8 cellular contexts compared by ENCODE assay signal in genomic region chr12:57458665-57459054, GRCh38. TPM values are rescaled to one million over a fixed set of nuclear protein-coding genes. Genes with fewer than 3 reads are reported as not detected.
A peak's percentile ranks its signal among the peaks of the same experiment; 100 is the strongest.
DNase-seq lines count a peak whose midpoint lies in the region; FAIRE-seq and TF ChIP-seq lines count a peak whose summit lies in the region.

No MANE protein-coding gene starts in this region.

- POLR2A ChIA-PET in MCF 10A (lab: Yijun Ruan, JAX) = interaction anchor here (0.5 to 2.3 kb wide), 7 partner anchors 17 to 235 kb away, joined by 3 to 8 read pairs (median 4); partner anchors contain the start of gene OS9

- H3K27ac Mint-ChIP-seq in MCF 10A (ENCODE audit: low read depth, unreplicated experiment) (peak overlapping the region; percentile 66), mesothelial cell of epicardium (peak overlapping the region; percentile 93)

- no peaks in the 10 kb centered on the region for H3K36me3 ChIP-seq in left ventricle myocardium inferior
- H3K36me3 ChIP-seq in vagina = no peaks in the 10 kb centered on the region

- H3K27ac ChIP-seq in left ventricle myocardium inferior (replicated peaks) = peak overlapping the region; percentile 88
- H3K27ac ChIP-seq in vagina = peak overlapping the region; percentile 89

- no peaks in the 10 kb centered on the region for H3K9me3 Mint-ChIP-seq in MCF 10A (ENCODE audit: unreplicated experiment)
- H3K9me3 Mint-ChIP-seq in mesothelial cell of epicardium = no peaks in the 10 kb centered on the region

- peaks cover 44% of the 10 kb centered on the region for H3K4me1 ChIP-seq in left ventricle myocardium inferior
- H3K4me1 ChIP-seq in vagina = peaks cover 31% of the 10 kb centered on the region

- no peak for DNase-seq in left ventricle myocardium inferior
- no peak for DNase-seq in cardiac septum (ENCODE audit: low spot score)
- no peak for DNase-seq in MCF 10A (ENCODE audit: unreplicated experiment)
- DNase-seq in mesothelial cell of epicardium (ENCODE audit: low spot score in 2 of 2, unreplicated experiment in 2 of 2) = no peak
- no peak for DNase-seq in vagina (ENCODE audit: extremely low spot score in 2 of 2)
- DNase-seq in NCI-H2171 (lab: John Stamatoyannopoulos, UW) = no peak
- no peak for DNase-seq in NCI-H446 (lab: John Stamatoyannopoulos, UW)
- no peak for DNase-seq in GM12892 (ENCODE audit: insufficient read length)

- CTCF ChIA-PET in MCF 10A (lab: Yijun Ruan, JAX) = interaction anchor here (0.5 to 9.6 kb wide), 62 partner anchors 10 to 1855 kb away, joined by 3 to 139 read pairs (median 4); partner anchors contain the start of genes B4GALNT1, MARS1 and SHMT2

- H3K4me3 Mint-ChIP-seq in MCF 10A (ENCODE audit: unreplicated experiment) (peak overlapping the region; percentile 95), mesothelial cell of epicardium (peak overlapping the region; percentile 91)

- H3K27me3 Mint-ChIP-seq in MCF 10A (ENCODE audit: insufficient read depth, unreplicated experiment) (peaks cover 22% of the 10 kb centered on the region), mesothelial cell of epicardium (ENCODE audit: low read depth) (peaks cover 41% of the 10 kb centered on the region)

- no peaks in the 10 kb centered on the region for H3K9me3 ChIP-seq in left ventricle myocardium inferior (replicated peaks)
- H3K9me3 ChIP-seq in vagina = no peaks in the 10 kb centered on the region

- intact Hi-C loops in left ventricle myocardium inferior (cut with micrococcal nuclease) = loop anchor here (5.0 kb wide), 1 partner anchor 156 kb away; no protein-coding TSS in a partner anchor
- intact Hi-C loops in cardiac septum (cut with DNase I) = loop anchor here (5.0 kb wide), 1 partner anchor 246 kb away; no protein-coding TSS in a partner anchor
- intact Hi-C loops in MCF 10A (cut with micrococcal nuclease) = loop anchor here (2.0 kb wide), 1 partner anchor 162 kb away; no protein-coding TSS in a partner anchor
- intact Hi-C loops in vagina (cut with DNase I) = loop anchor here (10.0 kb wide), 1 partner anchor 154 kb away; no protein-coding TSS in a partner anchor

- H3K4me3 ChIP-seq in left ventricle myocardium inferior = peak overlapping the region; percentile 80
- H3K4me3 ChIP-seq in vagina = peak overlapping the region; percentile 60 to 72

- H3K4me1 Mint-ChIP-seq in MCF 10A (ENCODE audit: insufficient read depth, unreplicated experiment) = peaks cover 44% of the 10 kb centered on the region
- peaks cover 29% of the 10 kb centered on the region for H3K4me1 Mint-ChIP-seq in mesothelial cell of epicardium

- no peak for FAIRE-seq in GM12892 (lab: Jason Lieb, UNC)

- H3K27me3 ChIP-seq in left ventricle myocardium inferior (ENCODE audit: low read depth) (peaks cover 16% of the 10 kb centered on the region), vagina (no peaks in the 10 kb centered on the region)

- TF ChIP-seq POLR2A in vagina (IDR thresholded peaks at IDR 0.05) (no peak), GM12892 (IDR thresholded peaks at IDR 0.05; ENCODE audit: low read depth, low read length) (no peak)

- peaks cover 9% of the 10 kb centered on the region for H3K36me3 Mint-ChIP-seq in MCF 10A (ENCODE audit: insufficient read depth, unreplicated experiment)
- H3K36me3 Mint-ChIP-seq in mesothelial cell of epicardium = no peaks in the 10 kb centered on the region

- TF ChIP-seq CTCF in left ventricle myocardium inferior (IDR thresholded peaks at IDR 0.05; ENCODE audit: borderline replicate concordance) = no peak
- TF ChIP-seq CTCF in MCF 10A (IDR thresholded peaks at IDR 0.05; ENCODE audit: unreplicated experiment) = no peak
- no peak for TF ChIP-seq CTCF in mesothelial cell of epicardium (IDR thresholded peaks at IDR 0.05; ENCODE audit: unreplicated experiment)
- TF ChIP-seq CTCF in vagina (IDR thresholded peaks at IDR 0.05) = no peak

- TSS peak; percentile 75 for BruUV-seq in MCF 10A (replicated peaks; lab: Mats Ljungman, UMichigan)

RNA-seq across cellular contexts. Expression of gene GLI1, which starts 0.9 kb away (rescaled TPM):
- total RNA-seq in left ventricle myocardium inferior (0.93 TPM), cardiac septum (0.83 TPM), MCF 10A (2022) (not detected in 2 replicates), mesothelial cell of epicardium (6.0 to 10.1 TPM (median 8.4 TPM) in 3 replicates), vagina (0.25 TPM)
- 0.38 TPM for polyA plus RNA-seq in GM12892 (2012; ENCODE audit: missing spikeins)

RNA-seq across cellular contexts. Expression of gene INHBE, which starts 3.6 kb away (rescaled TPM):
- total RNA-seq in left ventricle myocardium inferior (not detected), cardiac septum (0.73 TPM), MCF 10A (2022) (2.1 and 5.0 TPM in 2 replicates), mesothelial cell of epicardium (0.09 TPM in 1 of 3 replicates, not detected in the others), vagina (not detected)
- polyA plus RNA-seq in GM12892 (2012; ENCODE audit: missing spikeins) = 1.3 TPM

RNA-seq across cellular contexts. Expression of gene ARHGAP9, which starts 21.0 kb away (rescaled TPM):
- total RNA-seq in left ventricle myocardium inferior = 4.2 TPM
- 5.9 TPM for total RNA-seq in cardiac septum
- total RNA-seq in MCF 10A (2022) = 0.69 and 1.1 TPM in 2 replicates
- total RNA-seq in mesothelial cell of epicardium = 0.90 to 1.1 TPM in 2 of 3 replicates, not detected in the other
- 28.7 TPM for total RNA-seq in vagina
- polyA plus RNA-seq in GM12892 (2012; ENCODE audit: missing spikeins) = 55.0 TPM

RNA-seq across cellular contexts. Expression of gene INHBC, which starts 24.1 kb away (rescaled TPM):
- not detected for total RNA-seq in left ventricle myocardium inferior
- not detected for total RNA-seq in cardiac septum
- total RNA-seq in MCF 10A (2022) = not detected in 2 replicates
- total RNA-seq in mesothelial cell of epicardium = 0.24 to 0.32 TPM (median 0.31 TPM) in 3 replicates
- total RNA-seq in vagina = not detected
- polyA plus RNA-seq in GM12892 (2012; ENCODE audit: missing spikeins) = not detected

RNA-seq across cellular contexts. Expression of gene R3HDM2, which starts 27.8 kb away (rescaled TPM):
- total RNA-seq in left ventricle myocardium inferior (63.1 TPM), cardiac septum (77.7 TPM), MCF 10A (2022) (53.9 and 64.8 TPM in 2 replicates), mesothelial cell of epicardium (95.5 to 111 TPM (median 109 TPM) in 3 replicates), vagina (44.2 TPM)
- polyA plus RNA-seq in GM12892 (2012; ENCODE audit: missing spikeins) = 21.1 TPM
